26 cellular contexts compared by ENCODE assay signal in the genomic region with DNA sequence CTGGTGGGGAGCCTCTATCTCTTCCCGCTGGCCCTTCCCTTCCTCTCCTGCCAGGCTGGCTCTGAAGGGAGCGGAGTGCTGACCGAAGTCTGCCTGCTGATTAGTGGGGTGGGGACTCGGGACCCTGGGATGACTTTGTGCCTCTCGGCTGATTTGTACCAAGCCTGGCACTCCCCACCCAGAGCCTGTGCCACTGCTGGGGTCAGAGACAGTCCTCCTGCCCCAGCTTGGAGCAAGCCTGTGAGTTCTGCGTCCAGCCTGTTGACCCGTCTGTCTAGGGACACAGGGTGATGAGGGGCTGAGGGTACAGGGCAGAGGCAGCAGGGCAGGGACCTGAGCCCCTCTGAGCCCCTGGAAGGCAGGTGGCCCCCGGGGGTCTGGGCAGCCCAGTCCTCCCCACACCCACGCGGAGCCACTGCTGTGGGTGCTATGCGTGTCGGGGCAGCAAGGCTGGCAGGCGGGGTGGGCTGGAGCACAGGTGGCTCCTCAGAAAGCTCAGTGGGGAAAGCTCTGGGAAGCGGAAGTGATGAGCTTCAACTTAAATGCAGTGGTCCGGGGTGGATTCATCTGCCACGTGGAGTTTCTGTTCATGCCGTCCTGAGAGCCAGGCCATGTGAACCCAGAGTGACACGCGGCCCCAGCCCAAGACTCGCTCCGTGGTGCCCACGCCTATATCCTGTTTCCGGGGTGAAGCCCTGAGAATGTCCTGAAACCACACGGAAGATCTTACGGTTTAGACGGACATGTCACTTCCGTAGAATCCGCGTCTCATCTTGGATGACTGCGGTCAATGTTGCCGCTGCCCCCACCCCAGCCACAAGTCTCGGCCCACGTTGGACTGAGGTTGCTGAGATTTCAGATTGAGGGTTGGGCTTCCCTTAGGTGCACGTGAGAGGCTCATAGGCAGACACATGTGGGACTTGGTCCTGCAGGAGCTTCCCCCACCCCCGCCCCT. TPM values are rescaled to one million over a fixed set of nuclear protein-coding genes. Genes with fewer than 3 reads are reported as not detected.
DNase-seq lines count a peak whose midpoint lies in the region; ATAC-seq and TF ChIP-seq lines count a peak whose summit lies in the region.
"Had no signal": no experiment of that assay in that cellular context is flagged by ENCODE, and none has a peak within 500 bp of the region (broad histone marks: within the 10 kb centered on the region; RNA-seq: fewer than 3 reads in every experiment).

No MANE protein-coding gene starts in this region.

- H3K27ac ChIP-seq in lower lobe of right lung = no peak overlapping the region
- H3K27ac ChIP-seq: left lung, Peyer's patch, SJSA1 had no signal

- peaks cover 14% of the 10 kb centered on the region for H3K36me3 Mint-ChIP-seq in chondrocyte (ENCODE audit: low read depth)
- peaks cover 40% of the 10 kb centered on the region for H3K36me3 Mint-ChIP-seq in stimulated activated effector memory CD8-positive, alpha-beta T cell treated with anti-CD3 and anti-CD28 coated beads, Interleukin-12 subunit alpha, Interleukin-12 subunit beta, amount 100 ng/mL, for 72 hours
- peaks cover 20% of the 10 kb centered on the region for H3K36me3 Mint-ChIP-seq in activated CD8-positive, alpha-beta T cell treated with anti-CD3 and anti-CD28 coated beads for 36 hours (ENCODE audit: low read depth)

- no peak for ATAC-seq in Right ventricle myocardium superior (ENCODE audit: poor library complexity)
- ATAC-seq in lower lobe of right lung = no peak
- peak; percentile 23 for ATAC-seq in stimulated activated effector memory CD8-positive, alpha-beta T cell treated with anti-CD3 and anti-CD28 coated beads, Interleukin-12 subunit alpha, Interleukin-12 subunit beta, amount 100 ng/mL, for 72 hours
- ATAC-seq in activated CD8-positive, alpha-beta T cell treated with anti-CD3 and anti-CD28 coated beads for 36 hours = no peak
- ATAC-seq: activated CD4-positive, alpha-beta T cell treated with anti-CD3 and anti-CD28 coated beads for 36 hours; left lung; stimulated activated naive CD8-positive, alpha-beta T cell treated with anti-CD3 and anti-CD28 coated beads, Interleukin-15, Interleukin-2, amounts not matched to agents 100 U/mL and 50 U/mL, for 24 hours had no signal

- H3K36me3 ChIP-seq in lower lobe of right lung = peaks cover 75% of the 10 kb centered on the region

- CTCF ChIA-PET in activated CD8-positive, alpha-beta T cell treated with anti-CD3 and anti-CD28 coated beads for 36 hours (lab: Charles Lee) = no interaction called here

- H3K4me1 Mint-ChIP-seq in chondrocyte (ENCODE audit: low read depth) = no peaks in the 10 kb centered on the region
- peaks cover 29% of the 10 kb centered on the region for H3K4me1 Mint-ChIP-seq in stimulated activated effector memory CD8-positive, alpha-beta T cell treated with anti-CD3 and anti-CD28 coated beads, Interleukin-12 subunit alpha, Interleukin-12 subunit beta, amount 100 ng/mL, for 72 hours
- H3K4me1 Mint-ChIP-seq in activated CD8-positive, alpha-beta T cell treated with anti-CD3 and anti-CD28 coated beads for 36 hours (ENCODE audit: low read depth) = peaks cover 21% of the 10 kb centered on the region

- POLR2A ChIA-PET in activated CD8-positive, alpha-beta T cell treated with anti-CD3 and anti-CD28 coated beads for 36 hours (lab: Charles Lee) = interaction anchor here (0.6 kb wide), 1 partner anchor 198 kb away, joined by 3 read pairs; no protein-coding TSS in a partner anchor

- no peak for TF ChIP-seq CTCF in chondrocyte (IDR thresholded peaks at IDR 0.05)
- no peak for TF ChIP-seq CTCF in lower lobe of right lung (IDR thresholded peaks at IDR 0.05)
- no peak for TF ChIP-seq CTCF in activated CD8-positive, alpha-beta T cell treated with anti-CD3 and anti-CD28 coated beads for 36 hours (IDR thresholded peaks at IDR 0.05)

- H3K4me1 ChIP-seq in lower lobe of right lung = no peaks in the 10 kb centered on the region
- H3K4me1 ChIP-seq: left lung, Peyer's patch had no signal

- no peaks in the 10 kb centered on the region for H3K9me3 Mint-ChIP-seq in chondrocyte (ENCODE audit: low read depth)
- no peaks in the 10 kb centered on the region for H3K9me3 Mint-ChIP-seq in stimulated activated effector memory CD8-positive, alpha-beta T cell treated with anti-CD3 and anti-CD28 coated beads, Interleukin-12 subunit alpha, Interleukin-12 subunit beta, amount 100 ng/mL, for 72 hours
- H3K9me3 Mint-ChIP-seq in activated CD8-positive, alpha-beta T cell treated with anti-CD3 and anti-CD28 coated beads for 36 hours = no peaks in the 10 kb centered on the region
- H3K9me3 Mint-ChIP-seq: activated naive CD8-positive, alpha-beta T cell treated with anti-CD3 and anti-CD28 coated beads for 36 hours; immature natural killer cell had no signal

- H3K4me3 Mint-ChIP-seq in chondrocyte (ENCODE audit: unreplicated experiment) = no peak overlapping the region
- no peak overlapping the region for H3K4me3 Mint-ChIP-seq in stimulated activated effector memory CD8-positive, alpha-beta T cell treated with anti-CD3 and anti-CD28 coated beads, Interleukin-12 subunit alpha, Interleukin-12 subunit beta, amount 100 ng/mL, for 72 hours
- no peak overlapping the region for H3K4me3 Mint-ChIP-seq in activated CD8-positive, alpha-beta T cell treated with anti-CD3 and anti-CD28 coated beads for 36 hours
- H3K4me3 Mint-ChIP-seq: activated CD4-positive, alpha-beta T cell treated with anti-CD3 and anti-CD28 coated beads for 36 hours; activated naive CD8-positive, alpha-beta T cell treated with anti-CD3 and anti-CD28 coated beads for 36 hours; immature natural killer cell had no signal

- H3K27ac Mint-ChIP-seq in chondrocyte (ENCODE audit: unreplicated experiment) = no peak overlapping the region
- no peak overlapping the region for H3K27ac Mint-ChIP-seq in stimulated activated effector memory CD8-positive, alpha-beta T cell treated with anti-CD3 and anti-CD28 coated beads, Interleukin-12 subunit alpha, Interleukin-12 subunit beta, amount 100 ng/mL, for 72 hours
- H3K27ac Mint-ChIP-seq in activated CD8-positive, alpha-beta T cell treated with anti-CD3 and anti-CD28 coated beads for 36 hours = no peak overlapping the region
- H3K27ac Mint-ChIP-seq: activated CD4-positive, alpha-beta T cell treated with anti-CD3 and anti-CD28 coated beads for 36 hours; activated naive CD8-positive, alpha-beta T cell treated with anti-CD3 and anti-CD28 coated beads for 36 hours; immature natural killer cell had no signal

- H3K4me3 ChIP-seq in lower lobe of right lung = no peak overlapping the region
- H3K4me3 ChIP-seq: left lung, Peyer's patch, SJSA1, smooth muscle cell had no signal

- H3K9me3 ChIP-seq in lower lobe of right lung = no peaks in the 10 kb centered on the region
- H3K9me3 ChIP-seq: left lung, Peyer's patch, SJSA1 had no signal

- no peaks in the 10 kb centered on the region for H3K27me3 ChIP-seq in lower lobe of right lung (ENCODE audit: low read depth)
- H3K27me3 ChIP-seq: left lung, Peyer's patch, SJSA1 had no signal

- H3K27me3 Mint-ChIP-seq in chondrocyte (ENCODE audit: low read depth) = no peaks in the 10 kb centered on the region
- no peaks in the 10 kb centered on the region for H3K27me3 Mint-ChIP-seq in activated CD8-positive, alpha-beta T cell treated with anti-CD3 and anti-CD28 coated beads for 36 hours
- H3K27me3 Mint-ChIP-seq: activated CD4-positive, alpha-beta T cell treated with anti-CD3 and anti-CD28 coated beads for 36 hours; activated naive CD8-positive, alpha-beta T cell treated with anti-CD3 and anti-CD28 coated beads for 36 hours had no signal

- DNase-seq in Right ventricle myocardium superior = peak; percentile 27
- DNase-seq in cardiac septum (ENCODE audit: low spot score) = no peak
- peak; percentile 86 for DNase-seq in chondrocyte (ENCODE audit: low spot score)
- peak; percentile 25 for DNase-seq in lower lobe of right lung
- DNase-seq in stimulated activated effector memory CD8-positive, alpha-beta T cell treated with anti-CD3 and anti-CD28 coated beads, Interleukin-12 subunit alpha, Interleukin-12 subunit beta, amount 100 ng/mL, for 72 hours (ENCODE audit: low spot score in 2 of 2) = no peak
- DNase-seq in activated CD8-positive, alpha-beta T cell treated with anti-CD3 and anti-CD28 coated beads for 36 hours = no peak
- DNase-seq in COLO668 (lab: John Stamatoyannopoulos, UW; ENCODE audit: unreplicated experiment) = no peak
- DNase-seq in activated CD4-positive, alpha-beta T cell treated with anti-CD3 and anti-CD28 coated beads for 48 hours = no peak
- DNase-seq: activated CD4-positive, alpha-beta T cell treated with anti-CD3 and anti-CD28 coated beads for 36 hours; activated CD8-positive, alpha-beta memory T cell treated with anti-CD3 and anti-CD28 coated beads for 24 hours; activated gamma-delta T cell; activated naive CD8-positive, alpha-beta T cell treated with anti-CD3 and anti-CD28 coated beads for 36 hours; activated T-cell treated with anti-CD3 and anti-CD28 coated beads, Interleukin-2, amount 50 U/mL, for 1 hour; anterior cingulate cortex; hippocampal formation; immature natural killer cell; NCI-H1048; NCI-H2107; NCI-H748 treated with DMSO at 0.1 percent for 48 hours; Peyer's patch; stimulated activated CD4-positive, alpha-beta T cell treated with anti-CD3 and anti-CD28 coated beads, Interleukin-1b, Interleukin-23, amount 100 ng/mL, for 48 hours; stimulated activated naive CD8-positive, alpha-beta T cell treated with anti-CD3 and anti-CD28 coated beads, Interleukin-15, Interleukin-2, amounts not matched to agents 100 U/mL and 50 U/mL, for 24 hours; T-helper 9 cell had no signal

- intact Hi-C loops in Right ventricle myocardium superior (cut with DNase I) = no loop called here
- intact Hi-C loops in cardiac septum (cut with DNase I) = no loop called here
- intact Hi-C loops in lower lobe of right lung (cut with DNase I) = no loop called here
- intact Hi-C loops in activated CD8-positive, alpha-beta T cell treated with anti-CD3 and anti-CD28 coated beads for 36 hours (cut with micrococcal nuclease) = no loop called here

RNA-seq across cellular contexts. Expression of a gene that starts 21.1 kb away (rescaled TPM):
- total RNA-seq in Right ventricle myocardium superior (6.7 TPM), cardiac septum (10.4 TPM), chondrocyte (20.7 to 35.1 TPM (median 20.9 TPM) in 3 replicates), lower lobe of right lung (27.9 TPM)
- total RNA-seq in activated CD8-positive, alpha-beta T cell treated with anti-CD3 and anti-CD28 coated beads for 36 hours = 10 to 100 TPM; 18.6 to 20.2 TPM

RNA-seq across cellular contexts. Expression of a gene that starts 36.3 kb away (rescaled TPM):
- total RNA-seq in Right ventricle myocardium superior = 50.3 TPM
- total RNA-seq in cardiac septum = 55.2 TPM
- 54.4 to 62.6 TPM (median 56.3 TPM) in 3 replicates for total RNA-seq in chondrocyte
- 65.8 TPM for total RNA-seq in lower lobe of right lung
- total RNA-seq in activated CD8-positive, alpha-beta T cell treated with anti-CD3 and anti-CD28 coated beads for 36 hours = 10 to 100 TPM; 32.3 to 37.0 TPM

Comparison
In these comparisons a context has a peak if more than half of its experiments do, and no peak if none do; other contexts are left out.
1. DNase-seq: peak in Right ventricle myocardium superior (single experiment), chondrocyte (single experiment) and lower lobe of right lung (single experiment); none in cardiac septum (single experiment), stimulated activated effector memory CD8-positive, alpha-beta T cell treated with anti-CD3 and anti-CD28 coated beads, Interleukin-12 subunit alpha, Interleukin-12 subunit beta, amount 100 ng/mL, for 72 hours (0 of 2), activated CD8-positive, alpha-beta T cell treated with anti-CD3 and anti-CD28 coated beads for 36 hours (single experiment), COLO668 (single experiment) and activated CD4-positive, alpha-beta T cell treated with anti-CD3 and anti-CD28 coated beads for 48 hours (single experiment).